9 cellular contexts compared by ENCODE assay signal in genomic region chr22:45101828-45102227, GRCh38.
DNase-seq lines count a peak whose midpoint lies in the region; ATAC-seq and TF ChIP-seq lines count a peak whose summit lies in the region.
"Had no signal": no experiment of that assay in that cellular context is flagged by ENCODE, and none has a peak within 500 bp of the region (broad histone marks: within the 10 kb centered on the region; RNA-seq: fewer than 3 reads in every experiment).

No MANE protein-coding gene starts in this region.

- H3K4me3 Mint-ChIP-seq in WTC11, result no peak overlapping the region

- no peak overlapping the region for H3K23ac ChIP-seq in trophoblast cell (ENCODE audit: low read length)

- no peak overlapping the region for H3K14ac ChIP-seq in trophoblast cell (ENCODE audit: low read length)

- no peaks in the 10 kb centered on the region for H3K36me3 Mint-ChIP-seq in WTC11

- no peak overlapping the region for H2BK12ac ChIP-seq in trophoblast cell (ENCODE audit: low read length)

- H3K4me1 ChIP-seq in ACC112 (ENCODE audit: control insufficient read depth, insufficient read depth, low read length, unreplicated experiment), result peaks cover 5% of the 10 kb centered on the region
- no peaks in the 10 kb centered on the region for H3K4me1 ChIP-seq in trophoblast cell (ENCODE audit: control insufficient read depth in 1 of 2, insufficient read depth in 2 of 2, low read length in 2 of 2)

- H2AK5ac ChIP-seq in trophoblast cell (ENCODE audit: low read length), result no peak overlapping the region

- H3K79me2 ChIP-seq in ACC112 (ENCODE audit: control insufficient read depth, insufficient read depth, low read length, unreplicated experiment) (no peaks in the 10 kb centered on the region), trophoblast cell (ENCODE audit: control insufficient read depth, insufficient read depth, low read length, poor library complexity) (no peaks in the 10 kb centered on the region)

- no peak overlapping the region for H2BK5ac ChIP-seq in trophoblast cell (ENCODE audit: low read depth, low read length, poor library complexity)

- no peaks in the 10 kb centered on the region for H3K36me3 ChIP-seq in ACC112 (ENCODE audit: insufficient read depth, low read length)
- H3K36me3 ChIP-seq in trophoblast cell (ENCODE audit: control insufficient read depth in 1 of 2, insufficient read depth in 2 of 2, low read length in 2 of 2), result no peaks in the 10 kb centered on the region
- H3K36me3 ChIP-seq: thoracic aorta had no signal

- CTCF ChIA-PET in WTC11 (lab: Charles Lee), result interaction anchor here (0.9 to 3.4 kb wide), 6 partner anchors 12 to 296 kb away, joined by 3 to 18 read pairs (median 4); no protein-coding TSS in a partner anchor

- no peak overlapping the region for H3K27ac ChIP-seq in ACC112 (ENCODE audit: low read depth, low read length)
- no peak overlapping the region for H3K27ac ChIP-seq in trophoblast cell (ENCODE audit: low read depth, low read length)
- H3K27ac ChIP-seq: thoracic aorta had no signal

- no peak overlapping the region for H4K91ac ChIP-seq in trophoblast cell (ENCODE audit: low read depth, low read length)

- H3K27me3 ChIP-seq in ACC112 (ENCODE audit: insufficient read depth, low read length), result no peaks in the 10 kb centered on the region
- H3K27me3 ChIP-seq in trophoblast cell (ENCODE audit: insufficient read depth, low read length), result no peaks in the 10 kb centered on the region

- H3K9me3 Mint-ChIP-seq in WTC11, result no peaks in the 10 kb centered on the region

- POLR2A ChIA-PET in WTC11 (lab: Charles Lee), result no interaction called here

- intact Hi-C loops in head of caudate nucleus (cut with DNase I), result loop anchor here (10.0 kb wide), 1 partner anchor 143 kb away; the partner anchor contains the start of gene KIAA0930

- H3K4me3 ChIP-seq in ACC112 (ENCODE audit: low read depth, low read length) (no peak overlapping the region), trophoblast cell (ENCODE audit: low read depth, low read length) (no peak overlapping the region)
- H3K4me3 ChIP-seq: thoracic aorta had no signal

- H2BK120ac ChIP-seq in trophoblast cell (ENCODE audit: insufficient read depth, low read length, poor library complexity), result no peak overlapping the region

- H3K4ac ChIP-seq in trophoblast cell (ENCODE audit: low read depth, low read length), result no peak overlapping the region

- H3K27me3 Mint-ChIP-seq in WTC11 (ENCODE audit: low read depth), result peaks cover 18% of the 10 kb centered on the region

- WGBS in trophoblast cell (ENCODE audit: extremely low coverage, insufficient coverage, insufficient read length), result no CpG with 5 or more reads among the region's 12 CpGs

- no peak overlapping the region for H3K9ac ChIP-seq in trophoblast cell (ENCODE audit: low read length)

- no peak overlapping the region for H3K18ac ChIP-seq in trophoblast cell (ENCODE audit: low read length)

- peak; percentile 32 for TF ChIP-seq CTCF in WTC11 (IDR thresholded peaks at IDR 0.05)

- ATAC-seq in WTC11 (peak; percentile 96), GM19395 (IDR thresholded peaks at IDR 0.05; ENCODE audit: unreplicated experiment) (no peak)

- no peak overlapping the region for H4K8ac ChIP-seq in trophoblast cell (ENCODE audit: low read depth, low read length)

- H3K9me3 ChIP-seq in trophoblast cell (ENCODE audit: insufficient read depth, low read depth, low read length), result no peaks in the 10 kb centered on the region
- H3K9me3 ChIP-seq: thoracic aorta had no signal

- no peak overlapping the region for H3K4me2 ChIP-seq in trophoblast cell (ENCODE audit: low read length)

- no peak overlapping the region for H4K12ac ChIP-seq in trophoblast cell (ENCODE audit: low read depth, low read length)

- no peaks in the 10 kb centered on the region for H3K79me1 ChIP-seq in trophoblast cell (ENCODE audit: low read length)

- peak overlapping the region; percentile 50 for H2AFZ ChIP-seq in ACC112 (ENCODE audit: low read length, unreplicated experiment)
- H2AFZ ChIP-seq in trophoblast cell (ENCODE audit: insufficient read depth, low read length, poor library complexity), result no peak overlapping the region

- no peak overlapping the region for H3K27ac Mint-ChIP-seq in WTC11

- peaks cover 6% of the 10 kb centered on the region; the same call in 1 of the 2 replicates for H3K4me1 Mint-ChIP-seq in WTC11

- peak; percentile 73 for DNase-seq in GF-D8 (lab: John Stamatoyannopoulos, UW)
- DNase-seq in NCI-H1694 (lab: John Stamatoyannopoulos, UW), result peak; percentile 38
- DNase-seq in WTC11 (ENCODE audit: low spot score), result peak; percentile 80
- DNase-seq in head of caudate nucleus, result peak in 39 of 42 donors; percentile 19 to 85 (median 60)
- peak; percentile 35 to 55 for DNase-seq in trophoblast cell
- no peak for DNase-seq in effector CD8-positive, alpha-beta T cell (lab: John Stamatoyannopoulos, UW)

TF ChIP-seq in WTC11, 78 proteins besides CTCF, POLR2A, EP300 and RAD21 (continues in another document):
- TF ChIP-seq CBFB (CRISPR knock-in tag; IDR thresholded peaks at IDR 0.05; ENCODE audit: low read depth) (no peak), TP53 (CRISPR knock-in tag; IDR thresholded peaks at IDR 0.05) (0 out of 2 replicates have a peak, but pooled peaks have one; percentile 39), HMGA2 (CRISPR knock-in tag; IDR thresholded peaks at IDR 0.05) (no peak), ELF4 (CRISPR knock-in tag; IDR thresholded peaks at IDR 0.05; ENCODE audit: low read depth) (no peak), CREM (CRISPR knock-in tag; IDR thresholded peaks at IDR 0.05) (no peak), RELA (CRISPR knock-in tag; IDR thresholded peaks at IDR 0.05; ENCODE audit: borderline replicate concordance) (no peak), NFYB (CRISPR knock-in tag; conservative IDR thresholded peaks at IDR 0.05; ENCODE audit: low read depth) (no peak), AR (CRISPR knock-in tag; IDR thresholded peaks at IDR 0.05) (no peak), ZMAT4 (CRISPR knock-in tag; IDR thresholded peaks at IDR 0.05) (no peak), NR3C1 (CRISPR knock-in tag; conservative IDR thresholded peaks at IDR 0.05; ENCODE audit: low read depth) (no peak), TEAD1 (CRISPR knock-in tag; IDR thresholded peaks at IDR 0.05) (peak; percentile 34; the same call in 1 of the 2 replicates), SOX15 (CRISPR knock-in tag; IDR thresholded peaks at IDR 0.05) (no peak), ZNF532 (CRISPR knock-in tag; IDR thresholded peaks at IDR 0.05; ENCODE audit: borderline replicate concordance) (no peak), ZNF263 (CRISPR knock-in tag; IDR thresholded peaks at IDR 0.05; ENCODE audit: low read depth) (no peak), PRRX2 (CRISPR knock-in tag; IDR thresholded peaks at IDR 0.05) (no peak), GTF2I (CRISPR knock-in tag; conservative IDR thresholded peaks at IDR 0.05) (no peak)
